In genomic region chr1:231357831-231358354, GRCh38 we compare ENCODE assay signal across 1 cellular context.
TF ChIP-seq lines count a peak whose summit lies in the region.

No MANE protein-coding gene starts in this region.

TF ChIP-seq in HEK293, 187 proteins besides CTCF, POLR2A, EP300 and RAD21 (continued from another document and continues in another):
- TF ChIP-seq, protein P1, sequence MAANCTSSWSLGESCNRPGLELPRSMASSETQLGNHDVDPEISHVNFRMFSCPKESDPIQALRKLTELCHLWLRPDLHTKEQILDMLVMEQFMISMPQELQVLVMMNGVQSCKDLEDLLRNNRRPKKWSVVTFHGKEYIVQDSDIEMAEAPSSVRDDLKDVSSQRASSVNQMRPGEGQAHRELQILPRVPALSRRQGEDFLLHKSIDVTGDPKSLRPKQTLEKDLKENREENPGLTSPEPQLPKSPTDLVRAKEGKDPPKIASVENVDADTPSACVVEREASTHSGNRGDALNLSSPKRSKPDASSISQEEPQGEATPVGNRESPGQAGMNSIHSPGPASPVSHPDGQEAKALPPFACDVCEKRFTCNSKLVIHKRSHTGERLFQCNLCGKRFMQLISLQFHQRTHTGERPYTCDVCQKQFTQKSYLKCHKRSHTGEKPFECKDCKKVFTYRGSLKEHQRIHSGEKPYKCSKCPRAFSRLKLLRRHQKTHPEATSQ (tag by site-specific recombination; IDR thresholded peaks at IDR 0.05), result no peak
- TF ChIP-seq ZNF692 (tag by site-specific recombination; IDR thresholded peaks at IDR 0.05), result peak; percentile 28; the same call in 1 of the 2 replicates
- TF ChIP-seq ZNF350 (tag by site-specific recombination; IDR thresholded peaks at IDR 0.05), result no peak
- TF ChIP-seq ZFP37 (tag by site-specific recombination; IDR thresholded peaks at IDR 0.05), result peak; percentile 84; the same call in 1 of the 2 replicates
- TF ChIP-seq FEZF1 (tag by site-specific recombination; IDR thresholded peaks at IDR 0.05), result no peak
- TF ChIP-seq ZNF501 (tag by site-specific recombination; IDR thresholded peaks at IDR 0.05), result peak; percentile 59; the same call in 1 of the 2 replicates
- TF ChIP-seq ZXDB (tag by site-specific recombination; IDR thresholded peaks at IDR 0.05), result peak; percentile 47; the same call in 1 of the 2 replicates
- peak; percentile 56 for TF ChIP-seq PRDM1 (tag by site-specific recombination; IDR thresholded peaks at IDR 0.05)
- TF ChIP-seq ZNF585B (tag by site-specific recombination; IDR thresholded peaks at IDR 0.05), result no peak
- TF ChIP-seq ZNF362 (tag by site-specific recombination; IDR thresholded peaks at IDR 0.05), result peak; percentile 65; the same call in 1 of the 2 replicates
- no peak for TF ChIP-seq KLF16 (tag by site-specific recombination; IDR thresholded peaks at IDR 0.05)
- TF ChIP-seq ZNF610 (tag by site-specific recombination; IDR thresholded peaks at IDR 0.05; ENCODE audit: borderline replicate concordance), result no peak
- peak; percentile 87; the same call in 1 of the 2 replicates for TF ChIP-seq ZSCAN30 (tag by site-specific recombination; IDR thresholded peaks at IDR 0.05)
- TF ChIP-seq ZNF510 (tag by site-specific recombination; IDR thresholded peaks at IDR 0.05; ENCODE audit: insufficient replicate concordance), result no peak
- TF ChIP-seq ZNF768 (tag by site-specific recombination; IDR thresholded peaks at IDR 0.05), result no peak
- TF ChIP-seq KLF7 (tag by site-specific recombination; IDR thresholded peaks at IDR 0.05; ENCODE audit: borderline replicate concordance), result no peak
- no peak for TF ChIP-seq ZNF571 (tag by site-specific recombination; IDR thresholded peaks at IDR 0.05)
- no peak for TF ChIP-seq ZNF423 (tag by site-specific recombination; IDR thresholded peaks at IDR 0.05)
- TF ChIP-seq ZNF843 (tag by site-specific recombination; IDR thresholded peaks at IDR 0.05), result no peak
- TF ChIP-seq ZNF18 (tag by site-specific recombination; IDR thresholded peaks at IDR 0.05), result no peak
- TF ChIP-seq, protein P2, sequence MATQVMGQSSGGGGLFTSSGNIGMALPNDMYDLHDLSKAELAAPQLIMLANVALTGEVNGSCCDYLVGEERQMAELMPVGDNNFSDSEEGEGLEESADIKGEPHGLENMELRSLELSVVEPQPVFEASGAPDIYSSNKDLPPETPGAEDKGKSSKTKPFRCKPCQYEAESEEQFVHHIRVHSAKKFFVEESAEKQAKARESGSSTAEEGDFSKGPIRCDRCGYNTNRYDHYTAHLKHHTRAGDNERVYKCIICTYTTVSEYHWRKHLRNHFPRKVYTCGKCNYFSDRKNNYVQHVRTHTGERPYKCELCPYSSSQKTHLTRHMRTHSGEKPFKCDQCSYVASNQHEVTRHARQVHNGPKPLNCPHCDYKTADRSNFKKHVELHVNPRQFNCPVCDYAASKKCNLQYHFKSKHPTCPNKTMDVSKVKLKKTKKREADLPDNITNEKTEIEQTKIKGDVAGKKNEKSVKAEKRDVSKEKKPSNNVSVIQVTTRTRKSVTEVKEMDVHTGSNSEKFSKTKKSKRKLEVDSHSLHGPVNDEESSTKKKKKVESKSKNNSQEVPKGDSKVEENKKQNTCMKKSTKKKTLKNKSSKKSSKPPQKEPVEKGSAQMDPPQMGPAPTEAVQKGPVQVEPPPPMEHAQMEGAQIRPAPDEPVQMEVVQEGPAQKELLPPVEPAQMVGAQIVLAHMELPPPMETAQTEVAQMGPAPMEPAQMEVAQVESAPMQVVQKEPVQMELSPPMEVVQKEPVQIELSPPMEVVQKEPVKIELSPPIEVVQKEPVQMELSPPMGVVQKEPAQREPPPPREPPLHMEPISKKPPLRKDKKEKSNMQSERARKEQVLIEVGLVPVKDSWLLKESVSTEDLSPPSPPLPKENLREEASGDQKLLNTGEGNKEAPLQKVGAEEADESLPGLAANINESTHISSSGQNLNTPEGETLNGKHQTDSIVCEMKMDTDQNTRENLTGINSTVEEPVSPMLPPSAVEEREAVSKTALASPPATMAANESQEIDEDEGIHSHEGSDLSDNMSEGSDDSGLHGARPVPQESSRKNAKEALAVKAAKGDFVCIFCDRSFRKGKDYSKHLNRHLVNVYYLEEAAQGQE (tag by site-specific recombination; IDR thresholded peaks at IDR 0.05), result no peak
- no peak for TF ChIP-seq ZNF324 (tag by site-specific recombination; IDR thresholded peaks at IDR 0.05)
- no peak for TF ChIP-seq MZF1 (tag by site-specific recombination; IDR thresholded peaks at IDR 0.05; ENCODE audit: borderline replicate concordance)
- TF ChIP-seq SCRT2 (tag by site-specific recombination; IDR thresholded peaks at IDR 0.05), result peak; percentile 97
- TF ChIP-seq ZNF48 (tag by site-specific recombination; IDR thresholded peaks at IDR 0.05), result no peak
- TF ChIP-seq OVOL3 (tag by site-specific recombination; IDR thresholded peaks at IDR 0.05), result no peak
- peak; percentile 60; the same call in 1 of the 2 replicates for TF ChIP-seq ZNF366 (tag by site-specific recombination; conservative IDR thresholded peaks at IDR 0.05)
- no peak for TF ChIP-seq ZNF473 (tag by site-specific recombination; IDR thresholded peaks at IDR 0.05)
- no peak for TF ChIP-seq TRIM28 (IDR thresholded peaks at IDR 0.05; ENCODE audit: borderline replicate concordance, low read length)
- TF ChIP-seq IKZF3 (tag by site-specific recombination; IDR thresholded peaks at IDR 0.05), result no peak
- no peak for TF ChIP-seq ZNF747 (tag by site-specific recombination; IDR thresholded peaks at IDR 0.05)
- no peak for TF ChIP-seq ZNF140 (tag by site-specific recombination; IDR thresholded peaks at IDR 0.05)
- no peak for TF ChIP-seq ZNF624 (tag by site-specific recombination; IDR thresholded peaks at IDR 0.05)
- TF ChIP-seq ZNF274 (IDR thresholded peaks at IDR 0.05; ENCODE audit: low read length), result no peak
- no peak for TF ChIP-seq ZNF274 (tag by site-specific recombination; IDR thresholded peaks at IDR 0.05; ENCODE audit: borderline replicate concordance)
- TF ChIP-seq SCRT1 (tag by site-specific recombination; IDR thresholded peaks at IDR 0.05; ENCODE audit: borderline replicate concordance), result peak; percentile 89
- TF ChIP-seq ZNF148 (tag by site-specific recombination; IDR thresholded peaks at IDR 0.05; ENCODE audit: borderline replicate concordance), result no peak
- no peak for TF ChIP-seq PATZ1 (tag by site-specific recombination; IDR thresholded peaks at IDR 0.05)
- TF ChIP-seq SP7 (tag by site-specific recombination; IDR thresholded peaks at IDR 0.05), result peak; percentile 90
- no peak for TF ChIP-seq ZSCAN16 (tag by site-specific recombination; IDR thresholded peaks at IDR 0.05)
- TF ChIP-seq YY1 (tag by site-specific recombination; IDR thresholded peaks at IDR 0.05), result no peak
- no peak for TF ChIP-seq GLI2 (tag by site-specific recombination; IDR thresholded peaks at IDR 0.05; ENCODE audit: borderline replicate concordance, low read depth)
- TF ChIP-seq ZNF302 (tag by site-specific recombination; IDR thresholded peaks at IDR 0.05; ENCODE audit: low read depth), result no peak
- TF ChIP-seq, protein P3, sequence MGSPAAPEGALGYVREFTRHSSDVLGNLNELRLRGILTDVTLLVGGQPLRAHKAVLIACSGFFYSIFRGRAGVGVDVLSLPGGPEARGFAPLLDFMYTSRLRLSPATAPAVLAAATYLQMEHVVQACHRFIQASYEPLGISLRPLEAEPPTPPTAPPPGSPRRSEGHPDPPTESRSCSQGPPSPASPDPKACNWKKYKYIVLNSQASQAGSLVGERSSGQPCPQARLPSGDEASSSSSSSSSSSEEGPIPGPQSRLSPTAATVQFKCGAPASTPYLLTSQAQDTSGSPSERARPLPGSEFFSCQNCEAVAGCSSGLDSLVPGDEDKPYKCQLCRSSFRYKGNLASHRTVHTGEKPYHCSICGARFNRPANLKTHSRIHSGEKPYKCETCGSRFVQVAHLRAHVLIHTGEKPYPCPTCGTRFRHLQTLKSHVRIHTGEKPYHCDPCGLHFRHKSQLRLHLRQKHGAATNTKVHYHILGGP (tag by site-specific recombination; IDR thresholded peaks at IDR 0.05), result no peak
- no peak for TF ChIP-seq HOXA7 (CRISPR knock-in tag; IDR thresholded peaks at IDR 0.05; ENCODE audit: borderline replicate concordance)
- TF ChIP-seq ZNF830 (tag by site-specific recombination; IDR thresholded peaks at IDR 0.05; ENCODE audit: low read depth), result no peak
- TF ChIP-seq ZNF704 (tag by site-specific recombination; IDR thresholded peaks at IDR 0.05), result no peak
- no peak for TF ChIP-seq SALL2 (tag by site-specific recombination; IDR thresholded peaks at IDR 0.05; ENCODE audit: borderline replicate concordance)
- TF ChIP-seq ZNF654 (tag by site-specific recombination; IDR thresholded peaks at IDR 0.05; ENCODE audit: low read depth), result peak; percentile 96
